Comparison of ENCODE assay signal across 11 cellular contexts in the genomic region with DNA sequence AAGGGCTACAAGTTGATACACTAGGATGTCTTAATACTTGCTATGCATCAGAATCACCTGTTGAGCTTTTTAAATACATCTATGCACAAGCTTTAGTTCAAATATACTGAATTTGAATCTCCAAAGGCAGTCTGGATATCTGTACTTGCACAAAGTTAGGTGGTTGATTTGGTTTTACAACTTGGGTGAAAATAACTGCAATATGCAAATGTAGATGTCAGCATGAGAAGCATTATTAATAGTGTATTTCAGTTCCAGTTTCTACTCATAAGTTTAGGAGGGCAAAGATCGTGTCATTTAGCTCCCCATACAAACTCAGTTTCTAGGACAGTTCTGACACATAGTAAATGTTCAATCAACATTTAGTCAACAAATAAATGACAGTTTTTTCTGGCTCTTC. TPM values are rescaled to one million over a fixed set of nuclear protein-coding genes. Genes with fewer than 3 reads are reported as not detected.
DNase-seq lines count a peak whose midpoint lies in the region; ATAC-seq and TF ChIP-seq lines count a peak whose summit lies in the region.
"Had no signal": no experiment of that assay in that cellular context is flagged by ENCODE, and none has a peak within 500 bp of the region (broad histone marks: within the 10 kb centered on the region; RNA-seq: fewer than 3 reads in every experiment).

No MANE protein-coding gene starts in this region.

- H3K9me3 Mint-ChIP-seq in CD8-positive, alpha-beta T cell = no peaks in the 10 kb centered on the region
- no peaks in the 10 kb centered on the region for H3K9me3 Mint-ChIP-seq in endothelial cell (ENCODE audit: unreplicated experiment)
- H3K9me3 Mint-ChIP-seq: dendritic cell treated with granulocyte-macrophage colony-stimulating factor and Interleukin-4, amounts not matched to agents 40 ng/mL and 50 ng/mL, for 4 days had no signal

- peak overlapping the region; percentile 47 for H3K4me2 ChIP-seq in OCI-LY3 (ENCODE audit: low read length)

- no peaks in the 10 kb centered on the region for H3K27me3 Mint-ChIP-seq in CD8-positive, alpha-beta T cell (ENCODE audit: low read depth)
- H3K27me3 Mint-ChIP-seq in endothelial cell (ENCODE audit: unreplicated experiment) = peaks cover 1% of the 10 kb centered on the region
- H3K27me3 Mint-ChIP-seq: dendritic cell treated with granulocyte-macrophage colony-stimulating factor and Interleukin-4, amounts not matched to agents 40 ng/mL and 50 ng/mL, for 4 days had no signal

- H3K4me1 ChIP-seq in OCI-LY3 (ENCODE audit: low read length) = peaks cover 20% of the 10 kb centered on the region
- H3K4me1 ChIP-seq in CD8-positive, alpha-beta T cell (ENCODE audit: insufficient read depth, low read length) = no peaks in the 10 kb centered on the region

- intact Hi-C loops in CD8-positive, alpha-beta T cell (cut with DNase I, micrococcal nuclease) = no loop called here

- no peaks in the 10 kb centered on the region for H3K27me3 ChIP-seq in OCI-LY3 (ENCODE audit: low read depth, low read length)
- H3K27me3 ChIP-seq in CD8-positive, alpha-beta T cell (ENCODE audit: insufficient read depth, low read length) = no peaks in the 10 kb centered on the region

- no peak overlapping the region for H2AFZ ChIP-seq in OCI-LY3 (ENCODE audit: low read depth, low read length)

- H3K36me3 ChIP-seq in OCI-LY3 (replicated peaks; ENCODE audit: low read depth, low read length) = peaks cover 40% of the 10 kb centered on the region
- peaks cover 11% of the 10 kb centered on the region for H3K36me3 ChIP-seq in CD8-positive, alpha-beta T cell (ENCODE audit: insufficient read depth, low read length)

- H3K79me2 ChIP-seq in OCI-LY3 (ENCODE audit: low read length) = peaks cover 32% of the 10 kb centered on the region

- ATAC-seq in GM18858 (IDR thresholded peaks at IDR 0.05; ENCODE audit: unreplicated experiment) = peak; percentile 96
- peak; percentile 98 for ATAC-seq in GM21390 (IDR thresholded peaks at IDR 0.05; ENCODE audit: unreplicated experiment)
- ATAC-seq in HG03039 (IDR thresholded peaks at IDR 0.05; ENCODE audit: unreplicated experiment) = peak; percentile 94
- no peak for ATAC-seq in CD8-positive, alpha-beta T cell

- H3K27ac Mint-ChIP-seq in CD8-positive, alpha-beta T cell = no peak overlapping the region
- H3K27ac Mint-ChIP-seq in endothelial cell (ENCODE audit: unreplicated experiment) = no peak overlapping the region
- H3K27ac Mint-ChIP-seq: dendritic cell treated with granulocyte-macrophage colony-stimulating factor and Interleukin-4, amounts not matched to agents 40 ng/mL and 50 ng/mL, for 4 days had no signal

- POLR2A ChIA-PET in CD8-positive, alpha-beta T cell (lab: Charles Lee) = no interaction called here

- peaks cover 74% of the 10 kb centered on the region for H3K36me3 Mint-ChIP-seq in CD8-positive, alpha-beta T cell
- peaks cover 4% of the 10 kb centered on the region for H3K36me3 Mint-ChIP-seq in endothelial cell (ENCODE audit: low read depth, unreplicated experiment)

- H3K27ac ChIP-seq in OCI-LY3 (ENCODE audit: low read length) = peak overlapping the region; percentile 37
- H3K27ac ChIP-seq in CD8-positive, alpha-beta T cell (ENCODE audit: low read depth, low read length) = no peak overlapping the region

- no peaks in the 10 kb centered on the region for H4K20me1 ChIP-seq in OCI-LY3 (ENCODE audit: insufficient read depth, low read length)

- no peak for DNase-seq in CD8-positive, alpha-beta T cell
- DNase-seq in mesenteric fat pad (ENCODE audit: low spot score) = no peak
- DNase-seq in NCI-H146 treated with DMSO at 0.1 percent for 48 hours (lab: John Stamatoyannopoulos, UW; ENCODE audit: unreplicated experiment) = no peak
- DNase-seq in endothelial cell (ENCODE audit: low spot score) = no peak
- DNase-seq: mammary epithelial cell, MV-4-11 had no signal

- no peaks in the 10 kb centered on the region for H3K9me3 ChIP-seq in OCI-LY3 (ENCODE audit: insufficient read depth, low read length)
- no peaks in the 10 kb centered on the region for H3K9me3 ChIP-seq in CD8-positive, alpha-beta T cell (ENCODE audit: low read length)

- H3K9ac ChIP-seq in OCI-LY3 (ENCODE audit: low read length) = no peak overlapping the region

- CTCF ChIA-PET in CD8-positive, alpha-beta T cell (lab: Charles Lee) = no interaction called here

- H3K4me3 Mint-ChIP-seq in CD8-positive, alpha-beta T cell = no peak overlapping the region
- H3K4me3 Mint-ChIP-seq in endothelial cell (ENCODE audit: unreplicated experiment) = no peak overlapping the region
- H3K4me3 Mint-ChIP-seq: dendritic cell treated with granulocyte-macrophage colony-stimulating factor and Interleukin-4, amounts not matched to agents 40 ng/mL and 50 ng/mL, for 4 days had no signal

- 0 out of 2 replicates have a peak overlapping the region, but pooled peaks have one; percentile 12 for H3K4me3 ChIP-seq in OCI-LY3 (ENCODE audit: low read length)
- no peak overlapping the region for H3K4me3 ChIP-seq in CD8-positive, alpha-beta T cell (ENCODE audit: low read depth, low read length)

- peaks cover 12% of the 10 kb centered on the region for H3K4me1 Mint-ChIP-seq in CD8-positive, alpha-beta T cell (ENCODE audit: low read depth)
- H3K4me1 Mint-ChIP-seq in endothelial cell (ENCODE audit: unreplicated experiment) = no peaks in the 10 kb centered on the region

- TF ChIP-seq CTCF in OCI-LY3 (IDR thresholded peaks at IDR 0.05; ENCODE audit: low read depth, low read length) = no peak
- no peak for TF ChIP-seq CTCF in CD8-positive, alpha-beta T cell (IDR thresholded peaks at IDR 0.05)
- TF ChIP-seq CTCF in endothelial cell (IDR thresholded peaks at IDR 0.05; ENCODE audit: unreplicated experiment) = no peak

RNA-seq across cellular contexts. Expression of a gene that starts 25.6 kb away (rescaled TPM):
- total RNA-seq in CD8-positive, alpha-beta T cell = 10 to 100 TPM; 36.5 to 42.2 TPM
- 12.5 TPM for total RNA-seq in mesenteric fat pad
- total RNA-seq in endothelial cell (ENCODE audit: unreplicated experiment) = 22.5 TPM

RNA-seq across cellular contexts. Expression of a gene that starts 25.8 kb away (rescaled TPM):
- total RNA-seq in CD8-positive, alpha-beta T cell = 1 to 10 TPM; 3.5 to 3.7 TPM
- 7.2 TPM for total RNA-seq in mesenteric fat pad
- total RNA-seq in endothelial cell (ENCODE audit: unreplicated experiment) = 4.0 TPM

RNA-seq across cellular contexts. Expression of a gene that starts 59.7 kb away (rescaled TPM):
- total RNA-seq in CD8-positive, alpha-beta T cell = 10 to 100 TPM; 47.4 to 53.9 TPM
- 56.5 TPM for total RNA-seq in mesenteric fat pad
- 63.1 TPM for total RNA-seq in endothelial cell (ENCODE audit: unreplicated experiment)
